9 cellular contexts compared by ENCODE assay signal in genomic region chr17:32265192-32265895, GRCh38. TPM values are rescaled to one million over a fixed set of nuclear protein-coding genes. Genes with fewer than 3 reads are reported as not detected.
DNase-seq lines count a peak whose midpoint lies in the region; ATAC-seq and TF ChIP-seq lines count a peak whose summit lies in the region.
"Had no signal": no experiment of that assay in that cellular context is flagged by ENCODE, and none has a peak within 500 bp of the region (broad histone marks: within the 10 kb centered on the region; RNA-seq: fewer than 3 reads in every experiment).

TSS of gene RHBDL3 (plus strand) at chr17:32265832. CDS start at chr17:32266190, 358 bp downstream.

- intact Hi-C loops in PC-3 (cut with micrococcal nuclease) = no loop called here
- intact Hi-C loops in dendritic cell treated with granulocyte-macrophage colony-stimulating factor and Interleukin-4, amounts not matched to agents 40 ng/mL and 50 ng/mL, for 4 days (cut with micrococcal nuclease) = no loop called here
- intact Hi-C loops in vagina (cut with DNase I) = no loop called here

- H3K4me2 ChIP-seq in PC-3 (ENCODE audit: low read length) = peak within 1 kb of the TSS; percentile 78

- DNase-seq in DMS 273 (lab: John Stamatoyannopoulos, UW; ENCODE audit: unreplicated experiment) (peak; percentile 71), DMS 273 treated with DMSO at 0.1 percent for 48 hours (lab: John Stamatoyannopoulos, UW) (no peak), PC-3 (no peak), mesothelial cell of epicardium (ENCODE audit: low spot score in 2 of 2, unreplicated experiment in 2 of 2) (no peak), vagina (ENCODE audit: extremely low spot score in 2 of 2) (no peak), H4 (ENCODE audit: low spot score) (no peak)

- POLR2A ChIA-PET in PC-3 (lab: Charles Lee; ENCODE audit: unreplicated experiment) = no interaction called here

- no TSS peak for BruUV-seq in PC-3 (replicated peaks; lab: Mats Ljungman, UMichigan)

- H3K4me1 ChIP-seq in PC-3 (ENCODE audit: insufficient read depth, low read length) = no peaks in the 10 kb centered on the region
- H3K4me1 ChIP-seq in vagina = peaks cover 34% of the 10 kb centered on the region

- H3K4me3 ChIP-seq in PC-3 (ENCODE audit: low read length) (peak within 1 kb of the TSS; percentile 56), vagina (peak within 1 kb of the TSS; percentile 67 to 97)

- H3K9ac ChIP-seq in PC-3 (ENCODE audit: low read length) = no peak within 1 kb of the TSS

- H3K27me3 Mint-ChIP-seq in dendritic cell treated with granulocyte-macrophage colony-stimulating factor and Interleukin-4, amounts not matched to agents 40 ng/mL and 50 ng/mL, for 4 days = peaks cover 87% of the 10 kb centered on the region
- peaks cover 86% of the 10 kb centered on the region for H3K27me3 Mint-ChIP-seq in mesothelial cell of epicardium (ENCODE audit: low read depth)

- H3K79me2 ChIP-seq in PC-3 (ENCODE audit: low read length) = no peaks in the 10 kb centered on the region

- H3K9me3 ChIP-seq in PC-3 (ENCODE audit: low read length) (no peaks in the 10 kb centered on the region), vagina (no peaks in the 10 kb centered on the region)

- H3K9me2 ChIP-seq in PC-3 (replicated peaks; ENCODE audit: low read length) = no peaks in the 10 kb centered on the region

- H3K4me1 Mint-ChIP-seq in dendritic cell treated with granulocyte-macrophage colony-stimulating factor and Interleukin-4, amounts not matched to agents 40 ng/mL and 50 ng/mL, for 4 days (ENCODE audit: low read depth) = peaks cover 37% of the 10 kb centered on the region
- H3K4me1 Mint-ChIP-seq in mesothelial cell of epicardium = peaks cover 33% of the 10 kb centered on the region

- H3K4me3 Mint-ChIP-seq in dendritic cell treated with granulocyte-macrophage colony-stimulating factor and Interleukin-4, amounts not matched to agents 40 ng/mL and 50 ng/mL, for 4 days = peak within 1 kb of the TSS; percentile 75
- H3K4me3 Mint-ChIP-seq in mesothelial cell of epicardium = peak within 1 kb of the TSS; percentile 73

- TF ChIP-seq CTCF in PC-3 (conservative IDR thresholded peaks at IDR 0.05; ENCODE audit: low read depth, low read length) (no peak), mesothelial cell of epicardium (IDR thresholded peaks at IDR 0.05; ENCODE audit: unreplicated experiment) (no peak), vagina (IDR thresholded peaks at IDR 0.05) (no peak)

- TF ChIP-seq POLR2A in vagina (IDR thresholded peaks at IDR 0.05) = no peak

- ATAC-seq in PC-3 = no peak; the same call in 1 of the 2 replicates
- no peak for ATAC-seq in HG03108 (IDR thresholded peaks at IDR 0.05; ENCODE audit: unreplicated experiment)

- no peaks in the 10 kb centered on the region for H3F3A ChIP-seq in PC-3 (ENCODE audit: low read length, unreplicated experiment)

- no peaks in the 10 kb centered on the region for H3K9me3 Mint-ChIP-seq in dendritic cell treated with granulocyte-macrophage colony-stimulating factor and Interleukin-4, amounts not matched to agents 40 ng/mL and 50 ng/mL, for 4 days
- H3K9me3 Mint-ChIP-seq in mesothelial cell of epicardium = no peaks in the 10 kb centered on the region

- no peaks in the 10 kb centered on the region for H3K36me3 Mint-ChIP-seq in dendritic cell treated with granulocyte-macrophage colony-stimulating factor and Interleukin-4, amounts not matched to agents 40 ng/mL and 50 ng/mL, for 4 days (ENCODE audit: low read depth)
- H3K36me3 Mint-ChIP-seq in mesothelial cell of epicardium = no peaks in the 10 kb centered on the region

- H3K36me3 ChIP-seq in PC-3 (ENCODE audit: low read depth, low read length) (no peaks in the 10 kb centered on the region), vagina (no peaks in the 10 kb centered on the region)

- H3K27me3 ChIP-seq in PC-3 (ENCODE audit: low read length) = peaks cover 47% of the 10 kb centered on the region
- no peaks in the 10 kb centered on the region for H3K27me3 ChIP-seq in vagina

- H2AFZ ChIP-seq in PC-3 (ENCODE audit: low read length) = peak within 1 kb of the TSS; percentile 26; the same call in 1 of the 2 replicates

- no peaks in the 10 kb centered on the region for H4K20me1 ChIP-seq in PC-3 (ENCODE audit: low read length)

- CTCF ChIA-PET in PC-3 (lab: Charles Lee) = no interaction called here

- H3K27ac Mint-ChIP-seq in dendritic cell treated with granulocyte-macrophage colony-stimulating factor and Interleukin-4, amounts not matched to agents 40 ng/mL and 50 ng/mL, for 4 days = no peak within 1 kb of the TSS
- no peak within 1 kb of the TSS for H3K27ac Mint-ChIP-seq in mesothelial cell of epicardium

- H3K27ac ChIP-seq in PC-3 (ENCODE audit: low read length) = no peak within 1 kb of the TSS
- H3K27ac ChIP-seq in vagina = peak within 1 kb of the TSS; percentile 72
- H3K27ac ChIP-seq: 22Rv1 had no signal

RNA-seq across cellular contexts. Expression of gene RHBDL3, which starts in this region (rescaled TPM):
- total RNA-seq in PC-3 (2014; rRNA removed) (not detected in 2 replicates), mesothelial cell of epicardium (1.1 to 1.2 TPM (median 1.2 TPM) in 3 replicates), vagina (1.7 TPM)
- 2.9 and 3.6 TPM in 2 replicates for total RNA-seq in H4 (2014; rRNA removed; shearing (Covaris generic))
